ENCODE assay signal across 17 cellular contexts in the genomic region with DNA sequence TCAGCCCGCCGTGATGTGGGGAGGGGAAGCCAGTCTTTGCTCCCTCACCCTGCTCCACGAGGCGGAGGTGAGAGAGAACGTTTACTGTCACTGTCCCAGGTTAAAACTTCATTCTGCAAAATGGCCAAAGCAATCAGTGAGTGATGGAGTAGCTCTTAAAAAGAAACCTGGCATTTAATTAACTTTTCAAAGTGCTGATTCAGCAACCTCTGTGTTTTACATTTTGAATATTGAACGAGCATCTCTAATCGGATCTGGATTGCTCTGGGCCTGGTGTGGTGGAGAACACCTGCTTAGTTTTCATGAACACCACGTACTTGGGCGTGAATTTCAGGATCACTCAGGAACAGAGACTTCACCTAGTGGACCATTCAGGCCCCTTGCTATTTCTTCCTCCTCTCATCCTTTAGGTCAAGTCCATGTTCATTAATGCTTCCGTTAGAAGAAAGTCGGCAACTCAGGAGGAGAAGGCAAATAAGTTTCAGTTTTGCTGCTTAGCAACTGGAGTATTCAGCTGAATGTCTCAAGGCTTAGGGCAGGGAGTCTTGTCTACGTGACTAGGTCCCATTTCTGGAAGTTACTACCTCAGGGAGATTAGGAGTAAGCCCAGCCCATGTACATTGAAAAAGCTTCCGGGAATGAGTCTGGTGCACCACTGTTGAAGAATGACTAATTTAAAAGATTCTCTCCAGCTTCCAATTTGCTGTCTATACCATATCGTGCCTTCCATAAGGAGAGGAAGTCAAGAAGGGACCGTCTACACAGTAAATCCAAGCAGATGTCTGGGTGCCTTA.
A peak's percentile ranks its signal among the peaks of the same experiment; 100 is the strongest.
DNase-seq lines count a peak whose midpoint lies in the region; ATAC-seq, FAIRE-seq and TF ChIP-seq lines count a peak whose summit lies in the region.
"Had no signal": no experiment of that assay in that cellular context is flagged by ENCODE, and none has a peak within 500 bp of the region (broad histone marks: within the 10 kb centered on the region; RNA-seq: fewer than 3 reads in every experiment).

No MANE protein-coding gene starts in this region.

- FAIRE-seq in HTR-8/SVneo (lab: Jason Lieb, UNC): peak; percentile 82
- no peak for FAIRE-seq in K562 (lab: Jason Lieb, UNC)
- FAIRE-seq: A204.1, GM18507 had no signal

- WGBS in K562 (ENCODE audit: insufficient coverage, low coverage, missing lambda C conversion rate): 16% methylated on average over 14 of the region's 15 CpGs
- WGBS in hepatocyte (ENCODE audit: low lambda C conversion rate, missing lambda C conversion rate): 78% methylated on average over 15 of the region's 15 CpGs
- WGBS in smooth muscle cell (ENCODE audit: low lambda C conversion rate): 66% methylated on average over 15 of the region's 15 CpGs

- no peaks in the 10 kb centered on the region for H3F3A ChIP-seq in smooth muscle cell (ENCODE audit: low read depth)

- H2AFZ ChIP-seq in K562 (ENCODE audit: low read depth, low read length) (no peak overlapping the region), hepatocyte (no peak overlapping the region), smooth muscle cell (ENCODE audit: low read depth) (no peak overlapping the region)
- H2AFZ ChIP-seq: GM23248 had no signal

- H3K9me1 ChIP-seq in K562 (ENCODE audit: control insufficient read depth, insufficient read depth, low read length): no peaks in the 10 kb centered on the region

- TF ChIP-seq RAD21 in K562 (CRISPR knock-in tag; conservative IDR thresholded peaks at IDR 0.05 in 1 of 2, IDR thresholded peaks at IDR 0.05 in 1 of 2): no peak

- TF ChIP-seq CTCF in K562 (IDR thresholded peaks at IDR 0.05 in 2 of 3, conservative IDR thresholded peaks at IDR 0.05 in 1 of 3; ENCODE audit: insufficient read depth in 2 of 3, low read depth in 1 of 3, low read length in 3 of 3) (no peak), hepatocyte (IDR thresholded peaks at IDR 0.05; ENCODE audit: poor library complexity) (no peak), smooth muscle cell (IDR thresholded peaks at IDR 0.05; ENCODE audit: borderline replicate concordance, insufficient read depth, poor library complexity, severe bottlenecking) (no peak)

- no peak overlapping the region for H3K4me3 ChIP-seq in K562
- no peak overlapping the region for H3K4me3 ChIP-seq in hepatocyte
- H3K4me3 ChIP-seq in smooth muscle cell: no peak overlapping the region
- no peak overlapping the region for H3K4me3 ChIP-seq in HAP-1
- H3K4me3 ChIP-seq: GM23248 had no signal

- no peak for TF ChIP-seq POLR2A in K562 (conservative IDR thresholded peaks at IDR 0.05)

- POLR2A ChIA-PET in K562 (lab: Yijun Ruan, JAX): no interaction called here

- H3K79me2 ChIP-seq in K562 (ENCODE audit: control insufficient read depth, insufficient read depth, low read length) (no peaks in the 10 kb centered on the region), hepatocyte (no peaks in the 10 kb centered on the region), smooth muscle cell (ENCODE audit: low read depth) (no peaks in the 10 kb centered on the region)

- H3K4me1 ChIP-seq in K562 (replicated peaks in 1 of 2; ENCODE audit: control insufficient read depth in 2 of 2, insufficient read depth in 2 of 2, low read length in 2 of 2) (no peaks in the 10 kb centered on the region), hepatocyte (ENCODE audit: insufficient read depth) (no peaks in the 10 kb centered on the region), smooth muscle cell (ENCODE audit: low read depth) (no peaks in the 10 kb centered on the region), HAP-1 (no peaks in the 10 kb centered on the region)
- H3K4me1 ChIP-seq: Caco-2 had no signal

- BruUV-seq in K562 (replicated peaks; lab: Mats Ljungman, UMichigan): no TSS peak

- H3K27me3 ChIP-seq in K562 (ENCODE audit: control insufficient read depth in 2 of 2, insufficient read depth in 2 of 2, low read length in 2 of 2): peaks cover 0 to 3% of the 10 kb centered on the region in 2 experiments; a peak in 1 of 5 replicates
- H3K27me3 ChIP-seq in hepatocyte: no peaks in the 10 kb centered on the region
- H3K27me3 ChIP-seq in smooth muscle cell (ENCODE audit: low read depth): no peaks in the 10 kb centered on the region
- H3K27me3 ChIP-seq in HAP-1 (ENCODE audit: low read depth): no peaks in the 10 kb centered on the region
- H3K27me3 ChIP-seq: BE2C had no signal

- ATAC-seq in K562: no peak
- ATAC-seq in stimulated activated naive CD8-positive, alpha-beta T cell treated with anti-CD3 and anti-CD28 coated beads, Interleukin-15, Interleukin-2, amounts not matched to agents 100 U/mL and 50 U/mL, for 24 hours: no peak
- ATAC-seq: CD8-positive, alpha-beta T cell had no signal

- no peak for DNase-seq in HTR-8/SVneo (ENCODE audit: insufficient read length, low spot score)
- DNase-seq in K562 (ENCODE audit: extremely low read depth in 1 of 4, low spot score in 3 of 4): no peak
- peak; percentile 22 for DNase-seq in hepatocyte (ENCODE audit: low spot score)
- DNase-seq in smooth muscle cell (lab: John Stamatoyannopoulos, UW; ENCODE audit: unreplicated experiment): no peak
- no peak for DNase-seq in stimulated activated naive CD8-positive, alpha-beta T cell treated with anti-CD3 and anti-CD28 coated beads, Interleukin-15, Interleukin-2, amounts not matched to agents 100 U/mL and 50 U/mL, for 24 hours
- DNase-seq in NCI-H1105 treated with DMSO at 0.1 percent for 48 hours (lab: John Stamatoyannopoulos, UW): no peak
- no peak for DNase-seq in HAP-1 (ENCODE audit: low spot score in 2 of 2)
- DNase-seq: BE2C; Caco-2; CD8-positive, alpha-beta T cell; DMS53; GF-D8; GM23248; H7 had no signal

- H3K27ac ChIP-seq in K562 (ENCODE audit: extremely low read depth, low read depth, low read length) (no peak overlapping the region), hepatocyte (no peak overlapping the region), smooth muscle cell (ENCODE audit: low read depth) (peak overlapping the region; percentile 58)
- H3K27ac ChIP-seq: C4-2B, GM23248 had no signal

- no peaks in the 10 kb centered on the region for H3K36me3 ChIP-seq in K562 (ENCODE audit: control insufficient read depth, insufficient read depth, low read length)
- H3K36me3 ChIP-seq in hepatocyte (replicated peaks; ENCODE audit: insufficient read depth, low read depth): no peaks in the 10 kb centered on the region
- H3K36me3 ChIP-seq in smooth muscle cell (ENCODE audit: low read depth): no peaks in the 10 kb centered on the region
- H3K36me3 ChIP-seq in HAP-1 (replicated peaks): no peaks in the 10 kb centered on the region; the same call in 1 of the 2 replicates
- H3K36me3 ChIP-seq: BE2C had no signal

- CTCF ChIA-PET in K562 (lab: Yijun Ruan, JAX; ENCODE audit: low intra/inter-chr PET ratio): no interaction called here

- no peak overlapping the region for H3K4me2 ChIP-seq in K562 (ENCODE audit: insufficient read depth, low read length)
- H3K4me2 ChIP-seq in hepatocyte: no peak overlapping the region
- H3K4me2 ChIP-seq in smooth muscle cell: peak overlapping the region; percentile 63

- H4K20me1 ChIP-seq in K562 (replicated peaks; ENCODE audit: control insufficient read depth, insufficient read depth, low read length) (no peaks in the 10 kb centered on the region; the same call in 1 of the 2 replicates), hepatocyte (ENCODE audit: insufficient read depth, poor library complexity, severe bottlenecking) (no peaks in the 10 kb centered on the region), smooth muscle cell (ENCODE audit: low read depth) (peaks cover 16% of the 10 kb centered on the region)

- H3K9ac ChIP-seq in K562 (ENCODE audit: insufficient read depth in 1 of 2, low read depth in 2 of 2, low read length in 2 of 2) (no peak overlapping the region), smooth muscle cell (ENCODE audit: low read depth) (no peak overlapping the region)
- H3K9ac ChIP-seq: GM23248 had no signal

- H3K9me2 ChIP-seq in hepatocyte (replicated peaks; ENCODE audit: insufficient read depth): no peaks in the 10 kb centered on the region

- in situ Hi-C loops in K562 (cut with MboI): loop anchor here (10.0 kb wide), 2 partner anchors 321 to 601 kb away; a partner anchor contains a TSS
- in situ Hi-C loops in HAP-1 (cut with MboI; ENCODE audit: low sequenced_read_pairs): loop anchor here (5.0 to 10.0 kb wide), 2 partner anchors 301 to 594 kb away; no protein-coding TSS in a partner anchor

- intact Hi-C loops in K562 (cut with micrococcal nuclease): loop anchor here (5.0 to 10.0 kb wide), 2 partner anchors 491 to 594 kb away; no protein-coding TSS in a partner anchor

- TF ChIP-seq EP300 in K562 (IDR thresholded peaks at IDR 0.05; ENCODE audit: low read length): no peak

- no peaks in the 10 kb centered on the region for H3K9me3 ChIP-seq in K562 (replicated peaks; ENCODE audit: control insufficient read depth, insufficient read depth, low read depth, low read length)
- no peaks in the 10 kb centered on the region for H3K9me3 ChIP-seq in hepatocyte (ENCODE audit: low read depth)
- H3K9me3 ChIP-seq in smooth muscle cell (replicated peaks; ENCODE audit: low read depth): no peaks in the 10 kb centered on the region
- H3K9me3 ChIP-seq in HAP-1: no peaks in the 10 kb centered on the region
- H3K9me3 ChIP-seq: BE2C, Caco-2 had no signal

TF ChIP-seq in K562, 482 proteins besides CTCF, POLR2A, EP300 and RAD21 (continues in another document):
- no peak for TF ChIP-seq NR2F6 (CRISPR knock-in tag; IDR thresholded peaks at IDR 0.05)
- TF ChIP-seq, protein P1, sequence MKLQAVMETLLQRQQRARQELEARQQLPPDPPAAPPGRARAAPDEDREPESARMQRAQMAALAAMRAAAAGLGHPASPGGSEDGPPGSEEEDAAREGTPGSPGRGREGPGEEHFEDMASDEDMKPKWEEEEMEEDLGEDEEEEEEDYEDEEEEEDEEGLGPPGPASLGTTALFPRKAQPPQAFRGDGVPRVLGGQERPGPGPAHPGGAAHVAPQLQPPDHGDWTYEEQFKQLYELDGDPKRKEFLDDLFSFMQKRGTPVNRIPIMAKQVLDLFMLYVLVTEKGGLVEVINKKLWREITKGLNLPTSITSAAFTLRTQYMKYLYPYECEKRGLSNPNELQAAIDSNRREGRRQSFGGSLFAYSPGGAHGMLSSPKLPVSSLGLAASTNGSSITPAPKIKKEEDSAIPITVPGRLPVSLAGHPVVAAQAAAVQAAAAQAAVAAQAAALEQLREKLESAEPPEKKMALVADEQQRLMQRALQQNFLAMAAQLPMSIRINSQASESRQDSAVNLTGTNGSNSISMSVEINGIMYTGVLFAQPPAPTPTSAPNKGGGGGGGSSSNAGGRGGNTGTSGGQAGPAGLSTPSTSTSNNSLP (IDR thresholded peaks at IDR 0.05; ENCODE audit: borderline replicate concordance, low read depth, low read length): no peak
- TF ChIP-seq MAFK (IDR thresholded peaks at IDR 0.05; ENCODE audit: low read length): peak; percentile 89
- peak; percentile 90 for TF ChIP-seq ZNF316 (IDR thresholded peaks at IDR 0.05)
- peak; percentile 87 for TF ChIP-seq MAFF (IDR thresholded peaks at IDR 0.05; ENCODE audit: low read length)
- peak; percentile 82 for TF ChIP-seq MAFG (tag; conservative IDR thresholded peaks at IDR 0.05)
- TF ChIP-seq C11orf30 (IDR thresholded peaks at IDR 0.05; ENCODE audit: low read depth): peak; percentile 86
- TF ChIP-seq FOXK1 (CRISPR knock-in tag; IDR thresholded peaks at IDR 0.05; ENCODE audit: borderline replicate concordance): no peak
- TF ChIP-seq CBX8 (IDR thresholded peaks at IDR 0.05; ENCODE audit: borderline replicate concordance, extremely low read depth, low read depth, low read length, poor library complexity, severe bottlenecking): no peak
- no peak for TF ChIP-seq SMAD2 (IDR thresholded peaks at IDR 0.05; ENCODE audit: low read depth, low read length)
